Comparison of ENCODE assay signal across 5 cellular contexts in the genomic region with DNA sequence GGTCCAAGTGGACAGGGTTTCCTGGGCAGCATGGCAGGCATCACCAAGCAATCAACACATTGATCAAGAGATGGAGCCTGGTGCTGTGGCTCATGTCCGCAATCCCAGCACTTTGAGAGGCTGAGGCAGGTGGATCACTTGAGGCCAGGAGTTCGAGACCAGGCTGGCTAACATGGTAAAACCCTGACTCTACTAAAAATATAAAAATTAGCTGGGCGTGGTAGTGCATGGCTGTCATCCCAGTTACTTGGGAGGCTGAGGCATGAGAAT. TPM values are rescaled to one million over a fixed set of nuclear protein-coding genes. Genes with fewer than 3 reads are reported as not detected.
"Had no signal": no experiment of that assay in that cellular context is flagged by ENCODE, and none has a peak within 500 bp of the region (broad histone marks: within the 10 kb centered on the region; RNA-seq: fewer than 3 reads in every experiment).

No MANE protein-coding gene starts in this region.

RNA-seq across cellular contexts. Expression of a gene that starts 16.5 kb away (rescaled TPM):
- total RNA-seq: activated CD8-positive, alpha-beta T cell treated with anti-CD3 and anti-CD28 coated beads, Interleukin-2, amount 10 ng/mL, durations not matched to agents 7 days and 5 days; frontal cortex; lung microvascular endothelial cell; occipital lobe; renal cortical epithelial cell had no signal
